In genomic region chr2:181877181-181877664, GRCh38 we compare ENCODE assay signal across 32 cellular contexts. TPM values are rescaled to one million over a fixed set of nuclear protein-coding genes. Genes with fewer than 3 reads are reported as not detected.
DNase-seq lines count a peak whose midpoint lies in the region; ATAC-seq, FAIRE-seq and TF ChIP-seq lines count a peak whose summit lies in the region.
"Had no signal": no experiment of that assay in that cellular context is flagged by ENCODE, and none has a peak within 500 bp of the region (broad histone marks: within the 10 kb centered on the region; RNA-seq: fewer than 3 reads in every experiment).

No MANE protein-coding gene starts in this region.

- H4K8ac ChIP-seq in H1 (ENCODE audit: extremely low read depth, insufficient read depth, low read length) (no peak overlapping the region), neuronal stem cell (ENCODE audit: low read depth, low read length) (no peak overlapping the region)

- no peaks in the 10 kb centered on the region for H3K9me3 Mint-ChIP-seq in GM23338
- H3K9me3 Mint-ChIP-seq: activated CD4-positive, alpha-beta memory T cell treated with anti-CD3 and anti-CD28 coated beads, Interleukin-2, amount 10 ng/mL, durations not matched to agents 7 days and 5 days; activated naive CD4-positive, alpha-beta T cell treated with anti-CD3 and anti-CD28 coated beads, Interleukin-2, amount 10 ng/mL, durations not matched to agents 7 days and 5 days; activated T-helper 1 cell treated with anti-CD3 and anti-CD28 coated beads, Interleukin-12 subunit alpha, Interleukin-12 subunit beta, Interleukin-2, Interleukin-4 antibody, amounts not matched to agents 30 ng/mL and 10 ng/mL and 1 ng/mL, durations not matched to agents 14 hours and 24 hours and 36 hours; CD4-positive, alpha-beta memory T cell; H9; IgD-negative memory B cell; naive thymus-derived CD4-positive, alpha-beta T cell; T-helper 2 cell treated with Interferon-gamma antibody and Interleukin-4, amounts not matched to agents 5 μg/mL and 100 μg/mL, for 36 hours had no signal

- H3K4me1 ChIP-seq in GM23338 (ENCODE audit: insufficient read depth) (no peaks in the 10 kb centered on the region), H1 (replicated peaks in 1 of 4; ENCODE audit: control insufficient read depth in 3 of 4, insufficient read depth in 4 of 4, low read length in 3 of 4) (no peaks in the 10 kb centered on the region), neuronal stem cell (ENCODE audit: control insufficient read depth in 2 of 2, insufficient read depth in 1 of 2, low read depth in 1 of 2, low read length in 2 of 2) (peaks cover 0 to 9% of the 10 kb centered on the region in 2 donors)
- H3K4me1 ChIP-seq: adrenal gland, psoas muscle had no signal

- H2BK12ac ChIP-seq in H1 (ENCODE audit: low read depth, low read length) (no peak overlapping the region), neuronal stem cell (ENCODE audit: low read length) (no peak overlapping the region)

- H3K9me3 ChIP-seq in H1 (ENCODE audit: insufficient read depth in 2 of 2, low read depth in 1 of 2, low read length in 1 of 2): no peaks in the 10 kb centered on the region
- H3K9me3 ChIP-seq in neuronal stem cell (replicated peaks in 1 of 2; ENCODE audit: control insufficient read depth in 2 of 2, insufficient read depth in 1 of 2, low read depth in 1 of 2, low read length in 2 of 2): no peaks in the 10 kb centered on the region
- H3K9me3 ChIP-seq: adrenal gland, psoas muscle, tibial nerve had no signal

- no peak for TF ChIP-seq CTCF in GM23338 (conservative IDR thresholded peaks at IDR 0.05; ENCODE audit: low read depth in 2 of 2)
- no peak for TF ChIP-seq CTCF in H1 (IDR thresholded peaks at IDR 0.05; ENCODE audit: control extremely low read depth in 1 of 3, insufficient read depth in 1 of 3, low read depth in 1 of 3, low read length in 3 of 3)

- POLR2A ChIA-PET in H1 (lab: Charles Lee; ENCODE audit: partially characterized antibody): no interaction called here

- TF ChIP-seq EP300 in H1 (IDR thresholded peaks at IDR 0.05; ENCODE audit: borderline replicate concordance in 1 of 2, low read depth in 2 of 2, low read length in 2 of 2): no peak

- no peak for TF ChIP-seq POLR2A in H1 (IDR thresholded peaks at IDR 0.05; ENCODE audit: control extremely low read depth in 1 of 2, low read depth in 2 of 2, low read length in 2 of 2)

- FAIRE-seq in H1 (lab: Jason Lieb, UNC): no peak

- H3K9ac ChIP-seq in H1 (replicated peaks in 1 of 4; ENCODE audit: extremely low read depth in 1 of 4, low read depth in 3 of 4, low read length in 3 of 4): no peak overlapping the region
- H3K9ac ChIP-seq in neuronal stem cell (ENCODE audit: low read depth, low read length, poor library complexity): no peak overlapping the region

- no peaks in the 10 kb centered on the region for H3K36me3 Mint-ChIP-seq in GM23338 (ENCODE audit: low read depth)
- H3K36me3 Mint-ChIP-seq: activated naive CD4-positive, alpha-beta T cell treated with anti-CD3 and anti-CD28 coated beads, Interleukin-2, amount 10 ng/mL, durations not matched to agents 7 days and 5 days; CD4-positive, alpha-beta memory T cell; IgD-negative memory B cell; naive thymus-derived CD4-positive, alpha-beta T cell had no signal

- no peak for TF ChIP-seq RAD21 in H1 (IDR thresholded peaks at IDR 0.05 in 1 of 2, conservative IDR thresholded peaks at IDR 0.05 in 1 of 2; ENCODE audit: low read depth in 2 of 2, low read length in 2 of 2)

- H3K4me1 Mint-ChIP-seq in GM23338: peaks cover 4% of the 10 kb centered on the region; the same call in 2 of the 3 replicates
- H3K4me1 Mint-ChIP-seq: activated CD4-positive, alpha-beta memory T cell treated with anti-CD3 and anti-CD28 coated beads, Interleukin-2, amount 10 ng/mL, durations not matched to agents 7 days and 5 days; activated naive CD4-positive, alpha-beta T cell treated with anti-CD3 and anti-CD28 coated beads, Interleukin-2, amount 10 ng/mL, durations not matched to agents 7 days and 5 days; B cell; CD4-positive, alpha-beta memory T cell; IgD-negative memory B cell; naive thymus-derived CD4-positive, alpha-beta T cell had no signal

- H2BK5ac ChIP-seq in H1 (ENCODE audit: low read depth, low read length) (no peak overlapping the region), neuronal stem cell (ENCODE audit: low read length) (no peak overlapping the region)

- H4K5ac ChIP-seq in H1 (ENCODE audit: insufficient read length, low read depth, low read length): no peak overlapping the region

- H3K27me3 ChIP-seq in GM23338 (ENCODE audit: insufficient read depth): no peaks in the 10 kb centered on the region
- no peaks in the 10 kb centered on the region for H3K27me3 ChIP-seq in H1 (replicated peaks in 1 of 4; ENCODE audit: control insufficient read depth in 3 of 4, extremely low read depth in 1 of 4, insufficient read depth in 3 of 4, low read length in 3 of 4)
- H3K27me3 ChIP-seq in neuronal stem cell (ENCODE audit: control insufficient read depth in 3 of 3, insufficient read depth in 3 of 3, low read depth in 1 of 3, low read length in 3 of 3): no peaks in the 10 kb centered on the region
- H3K27me3 ChIP-seq: adrenal gland, brain microvascular endothelial cell, tibial nerve had no signal

- no peak overlapping the region for H3K18ac ChIP-seq in H1 (ENCODE audit: extremely low read depth, low read length)
- no peak overlapping the region for H3K18ac ChIP-seq in neuronal stem cell (ENCODE audit: low read length)

- CTCF ChIA-PET in H1 (lab: Charles Lee; ENCODE audit: partially characterized antibody): interaction anchor here (0.6 to 1.2 kb wide), 5 partner anchors 9 to 58 kb away, joined by 3 to 4 read pairs (median 3); no protein-coding TSS in a partner anchor

- H3K9me2 ChIP-seq in GM23338 (ENCODE audit: insufficient read depth): no peaks in the 10 kb centered on the region

- ATAC-seq in GM23338 (no peak), HG03025 (IDR thresholded peaks at IDR 0.05; ENCODE audit: low FRiP score, unreplicated experiment) (no peak), HG03135 (IDR thresholded peaks at IDR 0.05; ENCODE audit: unreplicated experiment) (no peak)
- ATAC-seq: Panc1 had no signal

- peak overlapping the region; percentile 47; the same call in 1 of the 2 replicates for H2AFZ ChIP-seq in GM23338
- 0 out of 2 replicates have a peak overlapping the region, but pooled peaks have one; percentile 16 for H2AFZ ChIP-seq in H1 (ENCODE audit: low read length)
- H2AFZ ChIP-seq in neuronal stem cell (ENCODE audit: low read length): peak overlapping the region; percentile 25

- no peaks in the 10 kb centered on the region for H4K20me1 ChIP-seq in GM23338 (replicated peaks; ENCODE audit: insufficient read depth)
- H4K20me1 ChIP-seq in H1 (replicated peaks in 1 of 2; ENCODE audit: control insufficient read depth in 1 of 2, insufficient read depth in 2 of 2, low read length in 2 of 2): no peaks in the 10 kb centered on the region

- H3K23me2 ChIP-seq in H1 (ENCODE audit: low read depth, low read length): no peaks in the 10 kb centered on the region

- H3K4me2 ChIP-seq in GM23338: no peak overlapping the region
- no peak overlapping the region for H3K4me2 ChIP-seq in H1 (ENCODE audit: insufficient read depth in 1 of 2, low read depth in 2 of 2, low read length in 2 of 2)
- no peak overlapping the region for H3K4me2 ChIP-seq in neuronal stem cell (ENCODE audit: insufficient read depth, low read length, poor library complexity, severe bottlenecking)

- H3K79me1 ChIP-seq in H1 (ENCODE audit: low read depth, low read length) (no peaks in the 10 kb centered on the region), neuronal stem cell (ENCODE audit: low read depth, low read length) (no peaks in the 10 kb centered on the region)

- H3F3A ChIP-seq in GM23338 (replicated peaks; ENCODE audit: low read depth): no peaks in the 10 kb centered on the region

- H3K56ac ChIP-seq in H1 (replicated peaks; ENCODE audit: insufficient read length, low read depth, low read length): no peak overlapping the region

- DNase-seq in GM23338 (ENCODE audit: low spot score) (no peak), NCI-H69 (lab: John Stamatoyannopoulos, UW) (peak; percentile 13), H1 (ENCODE audit: low read depth in 1 of 2, low spot score in 2 of 2) (no peak), neuronal stem cell (ENCODE audit: low spot score) (no peak), OCI-M2 (lab: John Stamatoyannopoulos, UW; ENCODE audit: unreplicated experiment) (no peak), MV-4-11 (lab: John Stamatoyannopoulos, UW) (no peak)
- DNase-seq: activated CD4-positive, alpha-beta memory T cell treated with anti-CD3 and anti-CD28 coated beads, Interleukin-2, amount 10 ng/mL, durations not matched to agents 7 days and 5 days; activated CD4-positive, alpha-beta T cell treated with anti-CD3 and anti-CD28 coated beads for 1 hour; activated CD8-positive, alpha-beta memory T cell treated with anti-CD3 and anti-CD28 coated beads, Interleukin-2, amount 50 U/mL, for 4 hours; activated naive CD4-positive, alpha-beta T cell treated with anti-CD3 and anti-CD28 coated beads, Interleukin-2, amount 10 ng/mL, durations not matched to agents 7 days and 5 days; adrenal gland; CD4-positive, alpha-beta memory T cell; H9; hippocampal formation; mesendoderm; naive thymus-derived CD4-positive, alpha-beta T cell; NCI-H1105; NCI-H2029 treated with DMSO at 0.1 percent for 48 hours; NCI-H524 treated with DMSO at 0.1 percent for 48 hours; nucleus accumbens; psoas muscle; SHP77; stimulated activated CD4-positive, alpha-beta T cell treated with anti-CD3 and anti-CD28 coated beads, Interleukin-4, amount 100 ng/mL, for 24 hours had no signal

- no peaks in the 10 kb centered on the region for H3K27me3 Mint-ChIP-seq in GM23338 (ENCODE audit: insufficient read depth, low read depth, poor library complexity)
- H3K27me3 Mint-ChIP-seq: activated naive CD4-positive, alpha-beta T cell treated with anti-CD3 and anti-CD28 coated beads, Interleukin-2, amount 10 ng/mL, durations not matched to agents 7 days and 5 days had no signal

- no peaks in the 10 kb centered on the region for H3K79me2 ChIP-seq in GM23338 (replicated peaks; ENCODE audit: insufficient read depth)
- no peaks in the 10 kb centered on the region for H3K79me2 ChIP-seq in H1 (ENCODE audit: control insufficient read depth in 1 of 2, insufficient read depth in 2 of 2, low read length in 2 of 2)

- no peaks in the 10 kb centered on the region for H3K36me3 ChIP-seq in GM23338 (ENCODE audit: insufficient read depth)
- H3K36me3 ChIP-seq in H1 (ENCODE audit: control insufficient read depth in 2 of 4, insufficient read depth in 4 of 4, low read length in 3 of 4): no peaks in the 10 kb centered on the region
- H3K36me3 ChIP-seq in neuronal stem cell (replicated peaks in 1 of 2; ENCODE audit: control insufficient read depth in 2 of 2, insufficient read depth in 2 of 2, low read length in 2 of 2): no peaks in the 10 kb centered on the region
- H3K36me3 ChIP-seq: adrenal gland, brain microvascular endothelial cell, tibial nerve had no signal

- H3K27ac ChIP-seq in GM23338 (ENCODE audit: low read depth) (no peak overlapping the region), H1 (ENCODE audit: low read depth, low read length) (no peak overlapping the region), neuronal stem cell (replicated peaks; ENCODE audit: low read length) (no peak overlapping the region)
- H3K27ac ChIP-seq: adrenal gland, brain microvascular endothelial cell, psoas muscle, tibial nerve had no signal

- H3K14ac ChIP-seq in H1 (ENCODE audit: insufficient read length) (no peak overlapping the region), neuronal stem cell (ENCODE audit: low read length) (no peak overlapping the region)

- WGBS in H1 (ENCODE audit: extremely low coverage in 1 of 2, insufficient coverage in 1 of 2, insufficient read length in 1 of 2, insufficient replicate concordance in 2 of 2, low coverage in 1 of 2, low lambda C conversion rate in 2 of 2, missing lambda C conversion rate in 1 of 2), 2 experiments: 83% methylated on average over 2 of the region's 2 CpGs; no CpG with 5 or more reads in 1 of the 2 experiments
- no CpG with 5 or more reads among the region's 2 CpGs for WGBS in neuronal stem cell (ENCODE audit: extremely low coverage in 2 of 2, insufficient read length in 2 of 2, insufficient replicate concordance in 1 of 2), 2 donors

- H3K23ac ChIP-seq in H1 (ENCODE audit: insufficient read length) (no peak overlapping the region), neuronal stem cell (ENCODE audit: low read depth, low read length, poor library complexity) (no peak overlapping the region)

- no peak overlapping the region for H2BK20ac ChIP-seq in H1 (ENCODE audit: low read length)

- H3K27ac Mint-ChIP-seq in GM23338: no peak overlapping the region
- H3K27ac Mint-ChIP-seq: activated CD4-positive, alpha-beta memory T cell treated with anti-CD3 and anti-CD28 coated beads, Interleukin-2, amount 10 ng/mL, durations not matched to agents 7 days and 5 days; activated naive CD4-positive, alpha-beta T cell treated with anti-CD3 and anti-CD28 coated beads, Interleukin-2, amount 10 ng/mL, durations not matched to agents 7 days and 5 days; activated T-helper 1 cell treated with anti-CD3 and anti-CD28 coated beads, Interleukin-12 subunit alpha, Interleukin-12 subunit beta, Interleukin-2, Interleukin-4 antibody, amounts not matched to agents 30 ng/mL and 10 ng/mL and 1 ng/mL, durations not matched to agents 14 hours and 24 hours and 36 hours; B cell; CD4-positive, alpha-beta memory T cell; H9; IgD-negative memory B cell; naive thymus-derived CD4-positive, alpha-beta T cell; T-helper 2 cell treated with Interferon-gamma antibody and Interleukin-4, amounts not matched to agents 5 μg/mL and 100 μg/mL, for 36 hours had no signal

- H2BK15ac ChIP-seq in H1 (ENCODE audit: low read length): no peak overlapping the region
- H2BK15ac ChIP-seq in neuronal stem cell (ENCODE audit: low read length): no peak overlapping the region

- H3K4me3 ChIP-seq in GM23338 (no peak overlapping the region), H1 (ENCODE audit: extremely low read depth in 1 of 4, insufficient read depth in 2 of 4, low read depth in 3 of 4, low read length in 4 of 4) (no peak overlapping the region), neuronal stem cell (ENCODE audit: low read length in 2 of 2) (no peak overlapping the region)
- H3K4me3 ChIP-seq: adrenal gland, psoas muscle, tibial nerve had no signal

- H2BK120ac ChIP-seq in H1 (replicated peaks; ENCODE audit: low read depth, low read length) (no peak overlapping the region), neuronal stem cell (ENCODE audit: low read depth, low read length) (no peak overlapping the region)

- no peak overlapping the region for H3K4ac ChIP-seq in H1 (replicated peaks; ENCODE audit: insufficient read length, low read depth, low read length)
- H3K4ac ChIP-seq in neuronal stem cell (ENCODE audit: low read length): no peak overlapping the region

- H4K91ac ChIP-seq in H1 (replicated peaks; ENCODE audit: insufficient read length, low read length) (no peak overlapping the region), neuronal stem cell (ENCODE audit: low read depth, low read length, poor library complexity) (no peak overlapping the region)

- H3K4me3 Mint-ChIP-seq in GM23338: no peak overlapping the region
- H3K4me3 Mint-ChIP-seq: activated CD4-positive, alpha-beta memory T cell treated with anti-CD3 and anti-CD28 coated beads, Interleukin-2, amount 10 ng/mL, durations not matched to agents 7 days and 5 days; activated naive CD4-positive, alpha-beta T cell treated with anti-CD3 and anti-CD28 coated beads, Interleukin-2, amount 10 ng/mL, durations not matched to agents 7 days and 5 days; activated T-helper 1 cell treated with anti-CD3 and anti-CD28 coated beads, Interleukin-12 subunit alpha, Interleukin-12 subunit beta, Interleukin-2, Interleukin-4 antibody, amounts not matched to agents 30 ng/mL and 10 ng/mL and 1 ng/mL, durations not matched to agents 14 hours and 24 hours and 36 hours; B cell; CD4-positive, alpha-beta memory T cell; H9; IgD-negative memory B cell; naive thymus-derived CD4-positive, alpha-beta T cell; T-helper 2 cell treated with Interferon-gamma antibody and Interleukin-4, amounts not matched to agents 5 μg/mL and 100 μg/mL, for 36 hours had no signal

- H2AK5ac ChIP-seq in H1 (ENCODE audit: low read depth, low read length) (no peak overlapping the region), neuronal stem cell (ENCODE audit: low read depth, low read length) (no peak overlapping the region)

RNA-seq across cellular contexts. Expression of gene ITPRID2, which starts 14.3 kb away (rescaled TPM):
- 10.4 and 12.0 TPM in 2 replicates for total RNA-seq in GM23338 (2014; rRNA removed; shearing (Covaris generic))
- 4.4 and 5.1 TPM in 2 replicates for polyA plus RNA-seq in GM23338 (2016; fragmentation: Nextera tagmentation; extraction: Ambion mirVana)
- total RNA-seq in H1 (2021; fragmentation: NEBNext Ultra II Directional; extraction: Animal tissue kit (Norgen Biotek cat#: 25700)): 12.6 and 13.5 TPM in 2 replicates
- polyA plus RNA-seq in H1 (2011; rRNA removed): 1.2 and 1.9 TPM in 2 replicates
- polyA plus RNA-seq in H1 (2011; cell fraction: cytosol; rRNA removed): 2.9 TPM
- 4.5 TPM for polyA plus RNA-seq in H1 (2011; cell fraction: nucleus; rRNA removed)
- 3.3 to 11.2 TPM (median 8.7 TPM) in 4 replicates for polyA plus RNA-seq in H1 (2012, experiment 1 of 2)
- polyA plus RNA-seq in H1 (2012, experiment 2 of 2): 0.39 TPM
- polyA plus RNA-seq in H1 (2013, experiment 1 of 2): 5.1 TPM
- 5.3 TPM for polyA plus RNA-seq in H1 (2013, experiment 2 of 2)
- 4.6 and 5.6 TPM in 2 replicates for polyA minus RNA-seq in H1 (2011; rRNA and poly(A)+ RNA removed)
- 3.9 TPM for polyA minus RNA-seq in H1 (2011; cell fraction: cytosol; rRNA and poly(A)+ RNA removed)
- polyA minus RNA-seq in H1 (2011; cell fraction: nucleus; rRNA and poly(A)+ RNA removed): 11.9 TPM
- 17.1 TPM for polyA plus RNA-seq in neuronal stem cell (2013, experiment 1 of 2)
- polyA plus RNA-seq in neuronal stem cell (2013, experiment 2 of 2): 18.2 TPM
